Comparison of ENCODE assay signal across 9 cellular contexts in genomic region chr5:175718401-175719108, GRCh38.
DNase-seq lines count a peak whose midpoint lies in the region; ATAC-seq and TF ChIP-seq lines count a peak whose summit lies in the region.
"Had no signal": no experiment of that assay in that cellular context is flagged by ENCODE, and none has a peak within 500 bp of the region (broad histone marks: within the 10 kb centered on the region; RNA-seq: fewer than 3 reads in every experiment).

No MANE protein-coding gene starts in this region.

- H3K27me3 ChIP-seq in endodermal cell (ENCODE audit: control insufficient read depth, insufficient read depth, low read length, poor library complexity, severe bottlenecking), result no peaks in the 10 kb centered on the region
- no peaks in the 10 kb centered on the region for H3K27me3 ChIP-seq in parathyroid adenoma (ENCODE audit: control insufficient read depth, insufficient read depth, low read length)

- peaks cover 3% of the 10 kb centered on the region for H3K4me1 Mint-ChIP-seq in endodermal cell
- H3K4me1 Mint-ChIP-seq: naive B cell had no signal

- WGBS in endodermal cell (ENCODE audit: insufficient coverage in 1 of 2, insufficient read length in 1 of 2), 2 experiments, result 43 to 53% methylated on average over 4 to 8 of the region's 8 CpGs

- ATAC-seq in HG03439 (IDR thresholded peaks at IDR 0.05; ENCODE audit: unreplicated experiment) (no peak), GM18867 (IDR thresholded peaks at IDR 0.05; ENCODE audit: unreplicated experiment) (no peak)

- H3K9ac ChIP-seq in endodermal cell (ENCODE audit: extremely low read depth, low read length, poor library complexity, severe bottlenecking) (no peak overlapping the region), parathyroid adenoma (no peak overlapping the region)

- H3K4me3 Mint-ChIP-seq in endodermal cell, result no peak overlapping the region
- H3K4me3 Mint-ChIP-seq: naive B cell had no signal

- H3K79me2 ChIP-seq in parathyroid adenoma, result no peaks in the 10 kb centered on the region

- H2AFZ ChIP-seq in parathyroid adenoma, result no peak overlapping the region

- TF ChIP-seq CTCF in endodermal cell (conservative IDR thresholded peaks at IDR 0.05) (peak; percentile 98), parathyroid adenoma (IDR thresholded peaks at IDR 0.05) (peak; percentile 92)

- H3K36me3 ChIP-seq in endodermal cell (ENCODE audit: control insufficient read depth, insufficient read depth, low read length), result no peaks in the 10 kb centered on the region
- no peaks in the 10 kb centered on the region for H3K36me3 ChIP-seq in parathyroid adenoma (ENCODE audit: control insufficient read depth, insufficient read depth, low read length)

- no peak overlapping the region for H3K27ac ChIP-seq in endodermal cell (ENCODE audit: low read depth, low read length)
- no peak overlapping the region for H3K27ac ChIP-seq in parathyroid adenoma

- H3K4me3 ChIP-seq in endodermal cell (ENCODE audit: low read length) (peak overlapping the region; percentile 61), parathyroid adenoma (ENCODE audit: low read depth, low read length) (no peak overlapping the region)

- peak; percentile 37 for DNase-seq in ELF-1 (ENCODE audit: low read depth, low spot score)
- peak; percentile 48 for DNase-seq in NCI-H1694 treated with DMSO at 0.1 percent for 48 hours (lab: John Stamatoyannopoulos, UW)
- DNase-seq in activated CD4-positive, alpha-beta T cell treated with anti-CD3 and anti-CD28 coated beads, Interleukin-2, amount 50 U/mL, for 48 hours, result peak; percentile 77 to 80
- DNase-seq in endodermal cell, result peak; percentile 79
- no peak for DNase-seq in GOT3 (lab: John Stamatoyannopoulos, UW)
- DNase-seq: naive B cell had no signal

- H3K4me2 ChIP-seq in parathyroid adenoma (ENCODE audit: low read length), result no peak overlapping the region

- H3K4me1 ChIP-seq in endodermal cell (ENCODE audit: control insufficient read depth, insufficient read depth, low read length) (peaks cover 5% of the 10 kb centered on the region), parathyroid adenoma (no peaks in the 10 kb centered on the region)

- H3K36me3 Mint-ChIP-seq in endodermal cell (ENCODE audit: low read depth), result peaks cover 11% of the 10 kb centered on the region

- peaks cover 10% of the 10 kb centered on the region for H3K27me3 Mint-ChIP-seq in endodermal cell (ENCODE audit: insufficient read depth)

- no peak overlapping the region for H3K27ac Mint-ChIP-seq in endodermal cell
- H3K27ac Mint-ChIP-seq: naive B cell had no signal

- peaks cover 42% of the 10 kb centered on the region for H3K9me3 Mint-ChIP-seq in endodermal cell

- peaks cover 43% of the 10 kb centered on the region for H3K9me3 ChIP-seq in endodermal cell (ENCODE audit: control insufficient read depth, low read length)
- no peaks in the 10 kb centered on the region for H3K9me3 ChIP-seq in parathyroid adenoma (ENCODE audit: control insufficient read depth, low read length)
